Comparison of ENCODE assay signal across 8 cellular contexts in the genomic region with DNA sequence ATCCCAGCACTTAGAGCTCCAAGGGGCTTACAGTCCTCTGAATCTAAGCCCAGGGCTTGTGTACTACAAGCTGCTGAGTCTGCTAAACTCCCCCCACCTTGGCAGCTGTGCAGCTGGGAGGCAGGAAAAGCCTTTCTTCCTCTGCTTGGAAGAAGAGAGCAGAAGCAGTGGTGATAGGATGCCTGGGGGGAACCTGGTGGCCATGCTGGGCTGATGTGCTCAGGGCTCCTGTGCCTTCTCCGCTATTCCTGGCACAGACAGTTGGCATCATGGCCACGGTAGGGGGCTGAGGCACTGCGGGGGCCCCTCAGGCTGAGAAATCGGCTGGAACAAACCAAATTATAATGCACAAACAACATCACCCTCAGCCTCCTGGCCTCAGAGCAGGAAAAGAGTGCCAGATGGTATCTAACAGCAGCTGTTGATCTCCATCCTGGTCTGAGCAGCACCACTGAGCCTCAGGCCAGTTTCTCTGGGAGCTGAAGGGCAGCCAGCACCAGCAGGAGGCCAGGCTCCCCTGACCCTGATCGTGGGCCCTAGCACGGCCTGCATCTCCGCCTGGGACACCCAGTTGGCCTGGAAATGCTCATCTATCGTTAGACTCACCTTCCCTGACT. TPM values are rescaled to one million over a fixed set of nuclear protein-coding genes. Genes with fewer than 3 reads are reported as not detected.
DNase-seq lines count a peak whose midpoint lies in the region; ATAC-seq, FAIRE-seq and TF ChIP-seq lines count a peak whose summit lies in the region.

No MANE protein-coding gene starts in this region.

- H3K9me3 ChIP-seq in A549 = no peaks in the 10 kb centered on the region
- H3K9me3 ChIP-seq in endodermal cell (ENCODE audit: control insufficient read depth, low read length) = no peaks in the 10 kb centered on the region
- H3K9me3 ChIP-seq in Caco-2 = no peaks in the 10 kb centered on the region
- no peaks in the 10 kb centered on the region for H3K9me3 ChIP-seq in CD8-positive, alpha-beta T cell (ENCODE audit: low read length)

- intact Hi-C loops in Caco-2 (cut with micrococcal nuclease; ENCODE audit: unreplicated experiment) = loop anchor here (2.0 to 10.0 kb wide), 2 partner anchors 80 to 280 kb away; no protein-coding TSS in a partner anchor
- intact Hi-C loops in CD8-positive, alpha-beta T cell (cut with DNase I, micrococcal nuclease) = no loop called here

- no peaks in the 10 kb centered on the region for H3K9me3 Mint-ChIP-seq in endodermal cell
- no peaks in the 10 kb centered on the region for H3K9me3 Mint-ChIP-seq in Caco-2 (ENCODE audit: unreplicated experiment)
- H3K9me3 Mint-ChIP-seq in CD8-positive, alpha-beta T cell = no peaks in the 10 kb centered on the region

- peaks cover 45% of the 10 kb centered on the region for H3K36me3 Mint-ChIP-seq in endodermal cell (ENCODE audit: low read depth)
- H3K36me3 Mint-ChIP-seq in Caco-2 (ENCODE audit: insufficient read depth, unreplicated experiment) = peaks cover 24% of the 10 kb centered on the region
- peaks cover 64% of the 10 kb centered on the region for H3K36me3 Mint-ChIP-seq in CD8-positive, alpha-beta T cell

- H3K4me3 ChIP-seq in A549 (no peak overlapping the region), endodermal cell (ENCODE audit: low read length) (no peak overlapping the region), Caco-2 (ENCODE audit: low read depth, low read length) (no peak overlapping the region)
- H3K4me3 ChIP-seq in CD8-positive, alpha-beta T cell (ENCODE audit: low read depth, low read length) = no peak overlapping the region

- FAIRE-seq in A549 (lab: Jason Lieb, UNC) = no peak

- BruUV-seq in Caco-2 (replicated peaks; lab: Mats Ljungman, UMichigan) = no TSS peak

- POLR2A ChIA-PET in A549 (lab: Yijun Ruan, JAX) = interaction anchor here (0.7 to 1.8 kb wide), 2 partner anchors 70 to 114 kb away, joined by 3 to 5 read pairs; no protein-coding TSS in a partner anchor
- POLR2A ChIA-PET in Caco-2 (lab: Charles Lee) = no interaction called here
- POLR2A ChIA-PET in CD8-positive, alpha-beta T cell (lab: Charles Lee) = interaction anchor here (1.7 to 1.8 kb wide), 2 partner anchors 90 to 115 kb away, joined by 9 to 16 read pairs; no protein-coding TSS in a partner anchor

- H3K36me3 ChIP-seq in endodermal cell (ENCODE audit: control insufficient read depth, insufficient read depth, low read length) (peaks cover 9% of the 10 kb centered on the region), Caco-2 (ENCODE audit: control insufficient read depth, insufficient read depth, low read length) (peaks cover 4% of the 10 kb centered on the region; the same call in 1 of the 2 replicates)
- H3K36me3 ChIP-seq in CD8-positive, alpha-beta T cell (ENCODE audit: insufficient read depth, low read length) = peaks cover 21% of the 10 kb centered on the region

- H3K4me1 Mint-ChIP-seq in endodermal cell (no peaks in the 10 kb centered on the region), Caco-2 (ENCODE audit: low read depth, unreplicated experiment) (peaks cover 13% of the 10 kb centered on the region)
- peaks cover 20% of the 10 kb centered on the region for H3K4me1 Mint-ChIP-seq in CD8-positive, alpha-beta T cell (ENCODE audit: low read depth)

- TF ChIP-seq POLR2A in A549 (IDR thresholded peaks at IDR 0.05; ENCODE audit: low read length) = no peak

- CTCF ChIA-PET in A549 (lab: Yijun Ruan, JAX) (interaction anchor here (0.6 to 9.9 kb wide), 45 partner anchors 8 to 384 kb away, joined by 3 to 253 read pairs (median 7); no protein-coding TSS in a partner anchor), Caco-2 (lab: Charles Lee) (interaction anchor here (0.6 to 3.2 kb wide), 15 partner anchors 13 to 116 kb away, joined by 3 to 49 read pairs (median 6); no protein-coding TSS in a partner anchor)
- CTCF ChIA-PET in CD8-positive, alpha-beta T cell (lab: Charles Lee) = interaction anchor here (0.7 to 12.3 kb wide), 30 partner anchors 9 to 257 kb away, joined by 3 to 455 read pairs (median 7); no protein-coding TSS in a partner anchor

- DNase-seq in A549 (ENCODE audit: low read depth in 1 of 2, low spot score in 1 of 2) (no peak), NCI-H82 (lab: John Stamatoyannopoulos, UW) (peak; percentile 99), endodermal cell (no peak), myocyte (ENCODE audit: low read depth) (peak; percentile 64), DMS153 (lab: John Stamatoyannopoulos, UW) (no peak), Caco-2 (no peak)
- no peak for DNase-seq in stimulated activated naive CD4-positive, alpha-beta T cell (lab: John Stamatoyannopoulos, UW)
- no peak for DNase-seq in CD8-positive, alpha-beta T cell

- ATAC-seq in A549 = no peak
- ATAC-seq in CD8-positive, alpha-beta T cell = no peak

- H3K4me2 ChIP-seq in A549 = no peak overlapping the region

- no peak for TF ChIP-seq RAD21 in A549 (conservative IDR thresholded peaks at IDR 0.05 in 1 of 2, IDR thresholded peaks at IDR 0.05 in 1 of 2)

- H3K27ac Mint-ChIP-seq in endodermal cell = no peak overlapping the region
- H3K27ac Mint-ChIP-seq in Caco-2 (ENCODE audit: unreplicated experiment) = no peak overlapping the region
- no peak overlapping the region for H3K27ac Mint-ChIP-seq in CD8-positive, alpha-beta T cell

- no peaks in the 10 kb centered on the region for H3K27me3 Mint-ChIP-seq in endodermal cell (ENCODE audit: insufficient read depth)
- no peaks in the 10 kb centered on the region for H3K27me3 Mint-ChIP-seq in Caco-2 (ENCODE audit: insufficient read depth, unreplicated experiment)
- no peaks in the 10 kb centered on the region for H3K27me3 Mint-ChIP-seq in CD8-positive, alpha-beta T cell (ENCODE audit: low read depth)

- H3K27ac ChIP-seq in A549 (peak overlapping the region; percentile 43 to 56; a peak in 5 of 6 replicates), endodermal cell (ENCODE audit: low read depth, low read length) (peak overlapping the region; percentile 87)
- no peak overlapping the region for H3K27ac ChIP-seq in CD8-positive, alpha-beta T cell (ENCODE audit: low read depth, low read length)

- no peak overlapping the region for H3K9ac ChIP-seq in endodermal cell (ENCODE audit: extremely low read depth, low read length, poor library complexity, severe bottlenecking)

- peaks cover 22% of the 10 kb centered on the region for H3K4me1 ChIP-seq in A549
- H3K4me1 ChIP-seq in endodermal cell (ENCODE audit: control insufficient read depth, insufficient read depth, low read length) = no peaks in the 10 kb centered on the region
- H3K4me1 ChIP-seq in Caco-2 = peaks cover 25% of the 10 kb centered on the region
- H3K4me1 ChIP-seq in CD8-positive, alpha-beta T cell (ENCODE audit: insufficient read depth, low read length) = peaks cover 21% of the 10 kb centered on the region

- WGBS in A549 (ENCODE audit: missing lambda C conversion rate) = 70% methylated on average over 7 of the region's 8 CpGs
- 89 to 92% methylated on average over 5 to 8 of the region's 8 CpGs for WGBS in endodermal cell (ENCODE audit: insufficient coverage in 1 of 2, insufficient read length in 1 of 2), 2 experiments

- H3K27me3 ChIP-seq in endodermal cell (ENCODE audit: control insufficient read depth, insufficient read depth, low read length, poor library complexity, severe bottlenecking) (no peaks in the 10 kb centered on the region), Caco-2 (replicated peaks; ENCODE audit: control insufficient read depth, insufficient read depth, low read length) (no peaks in the 10 kb centered on the region)
- H3K27me3 ChIP-seq in CD8-positive, alpha-beta T cell (ENCODE audit: insufficient read depth, low read length) = no peaks in the 10 kb centered on the region

- H3K4me3 Mint-ChIP-seq in endodermal cell (no peak overlapping the region), Caco-2 (ENCODE audit: unreplicated experiment) (no peak overlapping the region)
- no peak overlapping the region for H3K4me3 Mint-ChIP-seq in CD8-positive, alpha-beta T cell

- no peak for TF ChIP-seq CTCF in A549 (IDR thresholded peaks at IDR 0.05)
- no peak for TF ChIP-seq CTCF in endodermal cell (conservative IDR thresholded peaks at IDR 0.05)
- no peak for TF ChIP-seq CTCF in Caco-2 (IDR thresholded peaks at IDR 0.05; ENCODE audit: insufficient read depth in 1 of 2, low read depth in 1 of 2, low read length in 1 of 2, severe bottlenecking in 1 of 2, unreplicated experiment in 1 of 2)
- no peak for TF ChIP-seq CTCF in CD8-positive, alpha-beta T cell (IDR thresholded peaks at IDR 0.05)

- TF ChIP-seq EP300 in A549 (IDR thresholded peaks at IDR 0.05) = no peak

TF ChIP-seq in A549, 52 proteins besides CTCF, POLR2A, EP300 and RAD21:
- TF ChIP-seq HOXA7 (CRISPR knock-in tag; IDR thresholded peaks at IDR 0.05) (no peak), CEBPB (IDR thresholded peaks at IDR 0.05) (no peak), NFE2L2 (conservative IDR thresholded peaks at IDR 0.05; ENCODE audit: low read length) (no peak), ZC3H11A (IDR thresholded peaks at IDR 0.05) (no peak), EHMT2 (IDR thresholded peaks at IDR 0.05; ENCODE audit: low read depth) (no peak), MAZ (IDR thresholded peaks at IDR 0.05; ENCODE audit: borderline replicate concordance, low read depth, low read length) (no peak), FOSL2 (IDR thresholded peaks at IDR 0.05) (no peak), FOSL2 (CRISPR knock-in tag; IDR thresholded peaks at IDR 0.05) (no peak)
- TF ChIP-seq, protein P1, sequence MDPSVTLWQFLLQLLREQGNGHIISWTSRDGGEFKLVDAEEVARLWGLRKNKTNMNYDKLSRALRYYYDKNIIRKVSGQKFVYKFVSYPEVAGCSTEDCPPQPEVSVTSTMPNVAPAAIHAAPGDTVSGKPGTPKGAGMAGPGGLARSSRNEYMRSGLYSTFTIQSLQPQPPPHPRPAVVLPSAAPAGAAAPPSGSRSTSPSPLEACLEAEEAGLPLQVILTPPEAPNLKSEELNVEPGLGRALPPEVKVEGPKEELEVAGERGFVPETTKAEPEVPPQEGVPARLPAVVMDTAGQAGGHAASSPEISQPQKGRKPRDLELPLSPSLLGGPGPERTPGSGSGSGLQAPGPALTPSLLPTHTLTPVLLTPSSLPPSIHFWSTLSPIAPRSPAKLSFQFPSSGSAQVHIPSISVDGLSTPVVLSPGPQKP (IDR thresholded peaks at IDR 0.05; ENCODE audit: low read depth, low read length) = no peak

RNA-seq across cellular contexts. Expression of a gene that starts 35.8 kb away (rescaled TPM):
- polyA plus RNA-seq in A549 (2011; rRNA removed) = 81.8 and 86.4 TPM in 2 replicates
- 32.0 and 38.7 TPM in 2 replicates for polyA plus RNA-seq in A549 (2012; cell fraction: cytosol; rRNA removed)
- polyA plus RNA-seq in A549 (2012; cell fraction: nucleus; rRNA removed) = 55.8 and 74.0 TPM in 2 replicates
- 40.5 to 53.2 TPM (median 45.7 TPM) in 3 replicates for polyA plus RNA-seq in A549 (2017; fragmentation: RNase III; extraction: RNeasy Plus Mini Kit Qiagen cat#74134 plus additional on column Dnase treatment)
- polyA minus RNA-seq in A549 (2011; rRNA and poly(A)+ RNA removed) = 48.6 and 51.8 TPM in 2 replicates
- total RNA-seq in endodermal cell = 10 to 100 TPM; 47.8 to 57.9 TPM
- 38.8 TPM for polyA plus RNA-seq in endodermal cell (2013, experiment 1 of 2)
- 42.8 TPM for polyA plus RNA-seq in endodermal cell (2013, experiment 2 of 2)
- total RNA-seq in myocyte = 15.9 and 17.0 TPM in 2 replicates
- polyA plus RNA-seq in myocyte (2012) = 59.1 TPM
- total RNA-seq in Caco-2 (2022) = 49.6 and 50.2 TPM in 2 replicates
- total RNA-seq in CD8-positive, alpha-beta T cell = 10 to 100 TPM; 55.0 to 56.0 TPM

Comparison
In these comparisons a context has a peak if more than half of its experiments do, and no peak if none do; other contexts are left out.
1. DNase-seq: peak in NCI-H82 (single experiment) and myocyte (single experiment); none in A549 (0 of 2), endodermal cell (single experiment), stimulated activated naive CD4-positive, alpha-beta T cell (0 of 6), DMS153 (single experiment), Caco-2 (0 of 2) and CD8-positive, alpha-beta T cell (0 of 7).